ENCODE assay signal across 8 cellular contexts in genomic region chr15:92383528-92384326, GRCh38. TPM values are rescaled to one million over a fixed set of nuclear protein-coding genes. Genes with fewer than 3 reads are reported as not detected.
DNase-seq lines count a peak whose midpoint lies in the region; ATAC-seq and TF ChIP-seq lines count a peak whose summit lies in the region.

No MANE protein-coding gene starts in this region.

- in situ Hi-C loops in SK-MEL-5 (cut with HindIII; ENCODE audit: low pct_unique_long_range_greater_than_20kb, low sequenced_read_pairs): no loop called here

- TF ChIP-seq POLR2A in ovary (IDR thresholded peaks at IDR 0.05): no peak

- H3K36me3 Mint-ChIP-seq in CD4-positive, alpha-beta memory T cell: no peaks in the 10 kb centered on the region
- no peaks in the 10 kb centered on the region for H3K36me3 Mint-ChIP-seq in activated T-helper 2 cell treated with anti-CD3 and anti-CD28 coated beads, Interferon-gamma antibody, Interleukin-2, Interleukin-4, amounts not matched to agents 10 μg/mL and 5 μg/mL and 100 μg/mL, durations not matched to agents 14 hours and 24 hours and 36 hours (ENCODE audit: low read depth)

- peaks cover 0 to 2% (median 0%) of the 10 kb centered on the region in 4 donors for H3K4me1 Mint-ChIP-seq in CD4-positive, alpha-beta memory T cell
- no peaks in the 10 kb centered on the region for H3K4me1 Mint-ChIP-seq in activated T-helper 2 cell treated with anti-CD3 and anti-CD28 coated beads, Interferon-gamma antibody, Interleukin-2, Interleukin-4, amounts not matched to agents 10 μg/mL and 5 μg/mL and 100 μg/mL, durations not matched to agents 14 hours and 24 hours and 36 hours (ENCODE audit: low read depth)

- ATAC-seq in right cardiac atrium: no peak
- no peak for ATAC-seq in HG03442 (IDR thresholded peaks at IDR 0.05; ENCODE audit: unreplicated experiment)

- CTCF ChIA-PET in CD4-positive, alpha-beta memory T cell (lab: Charles Lee; ENCODE audit: partially characterized antibody): interaction anchor here (1.4 kb wide), 1 partner anchor 285 kb away, joined by 3 read pairs; no protein-coding TSS in a partner anchor

- H3K4me3 ChIP-seq in CD4-positive, alpha-beta memory T cell (ENCODE audit: low read length in 2 of 2): no peak overlapping the region
- H3K4me3 ChIP-seq in right cardiac atrium (ENCODE audit: low read length) (no peak overlapping the region), ovary (no peak overlapping the region)

- no peak overlapping the region for H3K27ac Mint-ChIP-seq in CD4-positive, alpha-beta memory T cell
- no peak overlapping the region for H3K27ac Mint-ChIP-seq in activated T-helper 2 cell treated with anti-CD3 and anti-CD28 coated beads, Interferon-gamma antibody, Interleukin-2, Interleukin-4, amounts not matched to agents 10 μg/mL and 5 μg/mL and 100 μg/mL, durations not matched to agents 14 hours and 24 hours and 36 hours

- intact Hi-C loops in CD4-positive, alpha-beta memory T cell (cut with micrococcal nuclease): no loop called here
- intact Hi-C loops in right cardiac atrium (cut with DNase I) (loop anchor here in 2 of 4 donors (10.0 kb wide), 2 partner anchors 99 to 289 kb away; no protein-coding TSS in a partner anchor), ovary (cut with DNase I) (no loop called here)
- intact Hi-C loops in activated T-helper 2 cell treated with anti-CD3 and anti-CD28 coated beads, Interferon-gamma antibody, Interleukin-2, Interleukin-4, amounts not matched to agents 10 μg/mL and 5 μg/mL and 100 μg/mL, durations not matched to agents 14 hours and 24 hours and 36 hours (cut with micrococcal nuclease): loop anchor here (1.0 kb wide), 1 partner anchor 286 kb away; no protein-coding TSS in a partner anchor

- no peaks in the 10 kb centered on the region for H3K36me3 ChIP-seq in CD4-positive, alpha-beta memory T cell (ENCODE audit: insufficient read depth, low read length)
- H3K36me3 ChIP-seq in ovary: no peaks in the 10 kb centered on the region

- H3K4me3 Mint-ChIP-seq in CD4-positive, alpha-beta memory T cell: no peak overlapping the region
- H3K4me3 Mint-ChIP-seq in activated T-helper 2 cell treated with anti-CD3 and anti-CD28 coated beads, Interferon-gamma antibody, Interleukin-2, Interleukin-4, amounts not matched to agents 10 μg/mL and 5 μg/mL and 100 μg/mL, durations not matched to agents 14 hours and 24 hours and 36 hours (ENCODE audit: low read depth): no peak overlapping the region

- peak in 3 of 5 donors; percentile 1 to 6 (median 2) for DNase-seq in CD4-positive, alpha-beta memory T cell
- DNase-seq in GM20000 (ENCODE audit: low spot score) (peak; percentile 51), SK-MEL-5 (ENCODE audit: low read depth, low spot score) (peak; percentile 58), right cardiac atrium (peak in 2 of 3 donors; percentile 60 to 67), NCI-H2081 (lab: John Stamatoyannopoulos, UW) (no peak), ovary (no peak)
- no peak for DNase-seq in activated T-helper 2 cell treated with anti-CD3 and anti-CD28 coated beads, Interferon-gamma antibody, Interleukin-2, Interleukin-4, amounts not matched to agents 10 μg/mL and 5 μg/mL and 100 μg/mL, durations not matched to agents 14 hours and 24 hours and 36 hours (ENCODE audit: low spot score)

- no peak for TF ChIP-seq EP300 in ovary (IDR thresholded peaks at IDR 0.05)

- peaks cover 28 to 39% of the 10 kb centered on the region in 2 donors for H3K27me3 Mint-ChIP-seq in CD4-positive, alpha-beta memory T cell
- H3K27me3 Mint-ChIP-seq in activated T-helper 2 cell treated with anti-CD3 and anti-CD28 coated beads, Interferon-gamma antibody, Interleukin-2, Interleukin-4, amounts not matched to agents 10 μg/mL and 5 μg/mL and 100 μg/mL, durations not matched to agents 14 hours and 24 hours and 36 hours (ENCODE audit: low read depth): peaks cover 27% of the 10 kb centered on the region

- no peaks in the 10 kb centered on the region for H3K9me3 ChIP-seq in CD4-positive, alpha-beta memory T cell (ENCODE audit: control insufficient read depth in 1 of 2, low read length in 2 of 2)
- H3K9me3 ChIP-seq in right cardiac atrium (ENCODE audit: control insufficient read depth, low read length) (no peaks in the 10 kb centered on the region), ovary (no peaks in the 10 kb centered on the region)

- POLR2A ChIA-PET in CD4-positive, alpha-beta memory T cell (lab: Charles Lee; ENCODE audit: partially characterized antibody): interaction anchor here (1.0 kb wide), 1 partner anchor 288 kb away, joined by 3 read pairs; no protein-coding TSS in a partner anchor

- 36% methylated on average over 10 of the region's 10 CpGs for WGBS in right cardiac atrium
- 35 to 49% (median 41%) methylated on average over 10 of the region's 10 CpGs for WGBS in ovary, 3 donors

- H3K27me3 ChIP-seq in CD4-positive, alpha-beta memory T cell (ENCODE audit: insufficient read depth, low read length): peaks cover under 1% of the 10 kb centered on the region
- H3K27me3 ChIP-seq in right cardiac atrium (ENCODE audit: control insufficient read depth, insufficient read depth) (no peaks in the 10 kb centered on the region), ovary (no peaks in the 10 kb centered on the region)

- H3K9me3 Mint-ChIP-seq in CD4-positive, alpha-beta memory T cell: peaks cover 0 to 4% (median 0%) of the 10 kb centered on the region in 8 donors
- no peaks in the 10 kb centered on the region for H3K9me3 Mint-ChIP-seq in activated T-helper 2 cell treated with anti-CD3 and anti-CD28 coated beads, Interferon-gamma antibody, Interleukin-2, Interleukin-4, amounts not matched to agents 10 μg/mL and 5 μg/mL and 100 μg/mL, durations not matched to agents 14 hours and 24 hours and 36 hours

- H3K27ac ChIP-seq in CD4-positive, alpha-beta memory T cell (ENCODE audit: low read depth, low read length): no peak overlapping the region
- H3K27ac ChIP-seq in right cardiac atrium (ENCODE audit: low read length) (no peak overlapping the region), ovary (no peak overlapping the region)

- H3K4me1 ChIP-seq in CD4-positive, alpha-beta memory T cell (ENCODE audit: insufficient read depth, low read length): no peaks in the 10 kb centered on the region
- H3K4me1 ChIP-seq in right cardiac atrium (ENCODE audit: control insufficient read depth, insufficient read depth, low read length) (no peaks in the 10 kb centered on the region), ovary (ENCODE audit: insufficient read depth) (no peaks in the 10 kb centered on the region)

- peak; percentile 50 for TF ChIP-seq CTCF in GM20000 (IDR thresholded peaks at IDR 0.05; ENCODE audit: extremely low read depth, missing control alignments)
- TF ChIP-seq CTCF in ovary (IDR thresholded peaks at IDR 0.05): no peak

RNA-seq across cellular contexts. Expression of gene ST8SIA2, which starts 10.0 kb away (rescaled TPM):
- total RNA-seq in CD4-positive, alpha-beta memory T cell: not detected
- not detected for polyA plus RNA-seq in CD4-positive, alpha-beta memory T cell
- total RNA-seq in SK-MEL-5 (2014; rRNA removed; shearing (Covaris generic)): 0.13 TPM in 1 of 2 replicates, not detected in the other
- polyA plus RNA-seq in SK-MEL-5 (2015; cell fraction: cytosol; rRNA removed): 0.81 TPM in 1 of 2 replicates, not detected in the other
- polyA plus RNA-seq in SK-MEL-5 (2015; cell fraction: nucleus; rRNA removed): not detected in 2 replicates
- total RNA-seq in right cardiac atrium: under 1 TPM in 3 of 4 donors, not detected in 1; 0.03 to 0.57 (median 0.06) TPM
- polyA plus RNA-seq in right cardiac atrium: 0.23 TPM
- under 1 TPM in 4 of 7 donors, not detected in 3; 0.05 to 0.46 (median 0.26) TPM for total RNA-seq in ovary
- polyA plus RNA-seq in ovary: under 1 TPM in 1 of 2 donors, not detected in 1; 0.01 TPM
- total RNA-seq in activated T-helper 2 cell treated with anti-CD3 and anti-CD28 coated beads, Interferon-gamma antibody, Interleukin-2, Interleukin-4, amounts not matched to agents 10 μg/mL and 5 μg/mL and 100 μg/mL, durations not matched to agents 14 hours and 24 hours and 36 hours: not detected in 2 replicates

Comparison
In these comparisons a context has a peak if more than half of its experiments do, and no peak if none do; other contexts are left out.
1. DNase-seq: peak in CD4-positive, alpha-beta memory T cell (3 of 5), GM20000 (single experiment), SK-MEL-5 (single experiment) and right cardiac atrium (2 of 3); none in NCI-H2081 (0 of 2), ovary (0 of 5) and activated T-helper 2 cell treated with anti-CD3 and anti-CD28 coated beads, Interferon-gamma antibody, Interleukin-2, Interleukin-4, amounts not matched to agents 10 μg/mL and 5 μg/mL and 100 μg/mL, durations not matched to agents 14 hours and 24 hours and 36 hours (single experiment).